In the genomic region with DNA sequence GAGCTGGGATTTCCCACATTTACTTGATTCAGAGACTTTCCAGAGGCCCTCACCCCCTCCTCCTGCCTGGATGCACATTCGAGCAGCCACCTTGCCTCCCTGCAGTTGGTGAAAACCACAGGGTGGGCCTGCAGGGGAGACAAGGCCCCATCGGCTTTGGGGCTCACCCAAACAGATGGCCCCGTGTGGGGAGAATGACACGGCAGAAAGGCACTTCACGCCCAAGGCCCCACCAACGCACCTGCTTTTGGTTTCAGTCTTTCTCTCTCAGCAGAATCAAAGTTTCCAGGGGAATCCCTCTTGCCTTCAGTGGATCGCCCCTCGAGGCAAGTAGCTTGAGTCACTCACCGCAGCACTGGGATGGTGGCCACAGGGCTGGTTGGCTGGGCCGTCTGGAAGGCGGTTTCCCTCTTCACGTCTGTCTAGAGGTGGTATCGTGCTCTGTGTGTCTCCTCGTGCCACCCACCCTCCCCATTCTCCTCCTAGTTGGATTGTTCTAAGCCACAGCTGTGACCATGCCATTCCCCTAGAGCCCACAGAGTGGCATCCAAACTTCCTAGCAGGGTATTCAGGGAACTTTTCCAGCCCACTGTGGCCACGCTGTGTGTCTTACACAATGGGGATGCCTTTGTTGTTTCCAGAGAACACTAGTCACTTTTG, we compare ENCODE assay signal across 8 cellular contexts. TPM values are rescaled to one million over a fixed set of nuclear protein-coding genes. Genes with fewer than 3 reads are reported as not detected.
DNase-seq lines count a peak whose midpoint lies in the region; ATAC-seq and TF ChIP-seq lines count a peak whose summit lies in the region.

No MANE protein-coding gene starts in this region.

- H2AFZ ChIP-seq in H9 (ENCODE audit: low read length), result no peak overlapping the region

- H3K4me3 Mint-ChIP-seq in H9 (no peak overlapping the region), HFFc6 (no peak overlapping the region)

- H3K4me2 ChIP-seq in BLaER1 treated with 17β-estradiol and CSF1 and Interleukin-3, amounts not matched to agents 10 nM and 100 nM, result peak overlapping the region in 9 of 11 experiments; percentile 23 to 68 (median 51); a peak in 16 of 22 replicates
- H3K4me2 ChIP-seq in H9 (ENCODE audit: insufficient read depth, insufficient read length, low read length), result no peak overlapping the region

- H3K23me2 ChIP-seq in H9 (ENCODE audit: insufficient read length, low read depth, low read length, poor library complexity, severe bottlenecking), result no peaks in the 10 kb centered on the region

- no peak overlapping the region; the same call in 1 of the 2 replicates for H3K14ac ChIP-seq in H9 (ENCODE audit: insufficient read depth, low read length)

- H3K4me3 ChIP-seq in BLaER1 treated with 17β-estradiol and CSF1 and Interleukin-3, amounts not matched to agents 10 nM and 100 nM, result no peak overlapping the region

- TF ChIP-seq CTCF in H9 (conservative IDR thresholded peaks at IDR 0.05) (no peak; the same call in 2 of the 3 replicates), HFFc6 (IDR thresholded peaks at IDR 0.05) (no peak)

- H3K4me1 Mint-ChIP-seq in H9, result peaks cover 3 to 8% of the 10 kb centered on the region in 2 experiments; a peak in 3 of 4 replicates
- peaks cover 6% of the 10 kb centered on the region for H3K4me1 Mint-ChIP-seq in HFFc6 (ENCODE audit: low read depth)

- H3K4me1 ChIP-seq in BLaER1 treated with 17β-estradiol and CSF1 and Interleukin-3, amounts not matched to agents 10 nM and 100 nM, result peaks cover 0 to 9% (median 7%) of the 10 kb centered on the region in 10 experiments; a peak in 12 of 20 replicates
- no peaks in the 10 kb centered on the region for H3K4me1 ChIP-seq in H9 (ENCODE audit: insufficient read depth, low read length)

- H3K27me3 Mint-ChIP-seq in H9 (ENCODE audit: low read depth) (peaks cover 1% of the 10 kb centered on the region; the same call in 1 of the 2 replicates), HFFc6 (ENCODE audit: insufficient read depth) (peaks cover 5% of the 10 kb centered on the region)

- H3T11ph ChIP-seq in H9 (ENCODE audit: low read length), result no peak overlapping the region

- ATAC-seq in GM19468 (IDR thresholded peaks at IDR 0.05; ENCODE audit: extremely low read depth, unreplicated experiment) (peak; percentile 74), HG03558 (IDR thresholded peaks at IDR 0.05; ENCODE audit: extremely low read depth, unreplicated experiment) (peak; percentile 68)

- no peak overlapping the region for H4K5ac ChIP-seq in H9 (ENCODE audit: insufficient read length, low read depth, low read length)

- no peak overlapping the region for H2BK12ac ChIP-seq in H9 (ENCODE audit: insufficient read length, low read depth, low read length)

- no peak overlapping the region for H2AK5ac ChIP-seq in H9 (ENCODE audit: insufficient read length, low read length)

- no peaks in the 10 kb centered on the region for H3K36me3 ChIP-seq in BLaER1 treated with 17β-estradiol and CSF1 and Interleukin-3, amounts not matched to agents 10 nM and 100 nM

- H3K56ac ChIP-seq in H9 (ENCODE audit: insufficient read length, low read depth, low read length), result no peak overlapping the region

- no peak overlapping the region for H2BK5ac ChIP-seq in H9 (ENCODE audit: insufficient read length, low read length)

- peak; percentile 59 for DNase-seq in activated T-cell treated with anti-CD3 and anti-CD28 coated beads for 4 hours
- peak; percentile 98 for DNase-seq in myocyte (ENCODE audit: low read depth)
- DNase-seq in HUDEP-2 (lab: John Stamatoyannopoulos, UW; ENCODE audit: unreplicated experiment in 76 of 76), result no peak
- DNase-seq in H9, result no peak
- no peak for DNase-seq in HFFc6

- no peaks in the 10 kb centered on the region for H4K20me1 ChIP-seq in BLaER1 treated with 17β-estradiol and CSF1 and Interleukin-3, amounts not matched to agents 10 nM and 100 nM
- no peaks in the 10 kb centered on the region for H4K20me1 ChIP-seq in H9 (ENCODE audit: control insufficient read depth, insufficient read depth, insufficient read length)

- H3K79me2 ChIP-seq in H9 (ENCODE audit: insufficient read depth, low read length), result no peaks in the 10 kb centered on the region

- no CpG with 5 or more reads among the region's 15 CpGs for WGBS in H9 (ENCODE audit: extremely low coverage, insufficient read length, low lambda C conversion rate)

- H3K9me3 Mint-ChIP-seq in H9, result no peaks in the 10 kb centered on the region; a peak in 1 of 5 replicates
- no peaks in the 10 kb centered on the region for H3K9me3 Mint-ChIP-seq in HFFc6

- H3K23ac ChIP-seq in H9 (ENCODE audit: insufficient read length, low read depth, low read length), result no peak overlapping the region

- H3K9me3 ChIP-seq in BLaER1 treated with 17β-estradiol and CSF1 and Interleukin-3, amounts not matched to agents 10 nM and 100 nM (replicated peaks in 1 of 11), result no peaks in the 10 kb centered on the region
- no peaks in the 10 kb centered on the region for H3K9me3 ChIP-seq in H9 (ENCODE audit: control insufficient read depth, low read depth, low read length)

- H3K27me3 ChIP-seq in BLaER1 treated with 17β-estradiol and CSF1 and Interleukin-3, amounts not matched to agents 10 nM and 100 nM, result no peaks in the 10 kb centered on the region
- no peaks in the 10 kb centered on the region for H3K27me3 ChIP-seq in H9 (ENCODE audit: insufficient read depth, low read length)

- H3K18ac ChIP-seq in H9 (ENCODE audit: insufficient read length, low read depth, low read length), result no peak overlapping the region

- H3K27ac ChIP-seq in BLaER1 treated with 17β-estradiol and CSF1 and Interleukin-3, amounts not matched to agents 10 nM and 100 nM, result peak overlapping the region in 3 of 11 experiments; percentile 36 to 50 (median 40); a peak in 4 of 22 replicates
- H3K27ac ChIP-seq in H9 (ENCODE audit: insufficient read length, low read depth, low read length), result no peak overlapping the region

- no peaks in the 10 kb centered on the region for H3K79me1 ChIP-seq in H9 (ENCODE audit: insufficient read depth, low read depth, low read length, poor library complexity, severe bottlenecking)

- H3K27ac Mint-ChIP-seq in H9, result no peak overlapping the region; a peak in 2 of 7 replicates
- H3K27ac Mint-ChIP-seq in HFFc6, result no peak overlapping the region

- peak overlapping the region in 1 of 11 experiments; percentile 32; a peak in 1 of 22 replicates for H3K9ac ChIP-seq in BLaER1 treated with 17β-estradiol and CSF1 and Interleukin-3, amounts not matched to agents 10 nM and 100 nM
- no peak overlapping the region for H3K9ac ChIP-seq in H9 (ENCODE audit: extremely low read depth, insufficient read length, low read length)

- no peak overlapping the region for H3K4ac ChIP-seq in H9 (ENCODE audit: low read depth, low read length)

- H3K36me3 Mint-ChIP-seq in H9 (ENCODE audit: insufficient read depth in 1 of 3, low read depth in 3 of 3) (no peaks in the 10 kb centered on the region), HFFc6 (ENCODE audit: low read depth) (no peaks in the 10 kb centered on the region)

- no peak overlapping the region for H2BK15ac ChIP-seq in H9 (ENCODE audit: low read depth, low read length)

- no peak overlapping the region for H2BK20ac ChIP-seq in H9 (ENCODE audit: low read depth, low read length, poor library complexity, severe bottlenecking)

- H4K91ac ChIP-seq in H9 (ENCODE audit: insufficient read length, low read depth, low read length), result no peak overlapping the region

- H4K8ac ChIP-seq in H9 (replicated peaks; ENCODE audit: insufficient read length, low read depth, low read length), result no peak overlapping the region

- H2BK120ac ChIP-seq in H9 (ENCODE audit: low read depth, low read length, poor library complexity, severe bottlenecking), result no peak overlapping the region

RNA-seq across cellular contexts. Expression of gene SEC61B, which starts 31.8 kb away (rescaled TPM):
- total RNA-seq in myocyte (36.4 and 41.2 TPM in 2 replicates), H9 (2021) (142 and 147 TPM in 2 replicates)
- 238 TPM for polyA plus RNA-seq in myocyte (2012)
- 100 to 1,000 TPM; 234 to 281 (median 252) TPM for total RNA-seq in HFFc6 (2021; fragmentation: NEBNext Ultra II Directional; extraction: Animal tissue kit (Norgen Biotek cat#: 25700))

RNA-seq across cellular contexts. Expression of gene ALG2, which starts 32.2 kb away (rescaled TPM):
- 23.3 and 28.3 TPM in 2 replicates for total RNA-seq in myocyte
- polyA plus RNA-seq in myocyte (2012), result 27.6 TPM
- 30.1 and 32.8 TPM in 2 replicates for total RNA-seq in H9 (2021)
- total RNA-seq in HFFc6 (2021; fragmentation: NEBNext Ultra II Directional; extraction: Animal tissue kit (Norgen Biotek cat#: 25700)), result 10 to 100 TPM; 30.4 to 42.2 (median 38.3) TPM

Comparison
In these comparisons a context has a peak if more than half of its experiments do, and no peak if none do; other contexts are left out.
1. DNase-seq: peak in activated T-cell treated with anti-CD3 and anti-CD28 coated beads for 4 hours (single experiment) and myocyte (single experiment); none in HUDEP-2 (0 of 76), H9 (single experiment) and HFFc6 (single experiment).